ENCODE assay signal across 15 cellular contexts in genomic region chr5:14178091-14178490, GRCh38. TPM values are rescaled to one million over a fixed set of nuclear protein-coding genes. Genes with fewer than 3 reads are reported as not detected.
DNase-seq lines count a peak whose midpoint lies in the region; ATAC-seq and TF ChIP-seq lines count a peak whose summit lies in the region.
"Had no signal": no experiment of that assay in that cellular context is flagged by ENCODE, and none has a peak within 500 bp of the region (broad histone marks: within the 10 kb centered on the region; RNA-seq: fewer than 3 reads in every experiment).

No MANE protein-coding gene starts in this region.

- H3K4me3 Mint-ChIP-seq in MCF 10A (ENCODE audit: unreplicated experiment) = no peak overlapping the region
- no peak overlapping the region for H3K4me3 Mint-ChIP-seq in WTC11
- no peak overlapping the region for H3K4me3 Mint-ChIP-seq in memory B cell
- H3K4me3 Mint-ChIP-seq: activated naive CD8-positive, alpha-beta T cell treated with anti-CD3 and anti-CD28 coated beads for 36 hours; activated T-cell treated with anti-CD3 and anti-CD28 coated beads, Interleukin-2, amount 50 U/mL, for 4 hours; CD4-positive, CD25-positive, alpha-beta regulatory T cell had no signal

- TF ChIP-seq CTCF in MCF 10A (IDR thresholded peaks at IDR 0.05; ENCODE audit: unreplicated experiment) (no peak), breast epithelium (IDR thresholded peaks at IDR 0.05) (no peak), WTC11 (IDR thresholded peaks at IDR 0.05) (no peak), BE2C (IDR thresholded peaks at IDR 0.05; ENCODE audit: low read depth, low read length) (no peak)

- POLR2A ChIA-PET in MCF 10A (lab: Yijun Ruan, JAX) (no interaction called here), WTC11 (lab: Charles Lee) (no interaction called here)

- H3K4me3 ChIP-seq in breast epithelium (no peak overlapping the region), BE2C (ENCODE audit: low read depth, low read length) (no peak overlapping the region)
- H3K4me3 ChIP-seq: testis had no signal

- H3K27ac ChIP-seq in breast epithelium = no peak overlapping the region
- H3K27ac ChIP-seq: testis had no signal

- no peak for ATAC-seq in WTC11
- ATAC-seq in memory B cell (ENCODE audit: low read depth) = no peak
- ATAC-seq in HG03354 (IDR thresholded peaks at IDR 0.05; ENCODE audit: poor library complexity, severe bottlenecking, unreplicated experiment) = no peak
- ATAC-seq: activated T-cell treated with anti-CD3 and anti-CD28 coated beads, Interleukin-2, amount 50 U/mL, for 4 hours; left ventricle myocardium superior had no signal

- BruUV-seq in MCF 10A (replicated peaks; lab: Mats Ljungman, UMichigan) = no TSS peak

- DNase-seq in MCF 10A (ENCODE audit: unreplicated experiment) = no peak
- DNase-seq in breast epithelium (ENCODE audit: low spot score in 2 of 2) = no peak
- no peak for DNase-seq in WTC11 (ENCODE audit: low spot score)
- no peak for DNase-seq in memory B cell (ENCODE audit: low spot score in 2 of 2)
- DNase-seq in NCI-H2107 (lab: John Stamatoyannopoulos, UW) = no peak
- DNase-seq in DMS153 treated with DMSO at 0.1 percent for 48 hours (lab: John Stamatoyannopoulos, UW; ENCODE audit: unreplicated experiment) = no peak
- no peak for DNase-seq in BE2C
- DNase-seq: 8988T; activated naive CD8-positive, alpha-beta T cell treated with anti-CD3 and anti-CD28 coated beads for 36 hours; activated T-cell treated with anti-CD3 and anti-CD28 coated beads, Interleukin-2, amount 50 U/mL, for 4 hours; CD4-positive, CD25-positive, alpha-beta regulatory T cell; left ventricle myocardium superior; testis had no signal

- TF ChIP-seq POLR2A in breast epithelium (IDR thresholded peaks at IDR 0.05) = no peak

- H3K27me3 Mint-ChIP-seq in MCF 10A (ENCODE audit: insufficient read depth, unreplicated experiment) (no peaks in the 10 kb centered on the region), WTC11 (ENCODE audit: low read depth) (no peaks in the 10 kb centered on the region), memory B cell (no peaks in the 10 kb centered on the region)
- H3K27me3 Mint-ChIP-seq: IgD-negative memory B cell had no signal

- peaks cover 37% of the 10 kb centered on the region for H3K4me1 Mint-ChIP-seq in MCF 10A (ENCODE audit: insufficient read depth, unreplicated experiment)
- peaks cover 74% of the 10 kb centered on the region for H3K4me1 Mint-ChIP-seq in WTC11
- peaks cover 32% of the 10 kb centered on the region for H3K4me1 Mint-ChIP-seq in memory B cell

- no peaks in the 10 kb centered on the region for H3K36me3 Mint-ChIP-seq in MCF 10A (ENCODE audit: insufficient read depth, unreplicated experiment)
- H3K36me3 Mint-ChIP-seq in WTC11 = no peaks in the 10 kb centered on the region
- H3K36me3 Mint-ChIP-seq in memory B cell = peaks cover 2% of the 10 kb centered on the region
- H3K36me3 Mint-ChIP-seq: activated naive CD8-positive, alpha-beta T cell treated with anti-CD3 and anti-CD28 coated beads for 36 hours; CD4-positive, CD25-positive, alpha-beta regulatory T cell; IgD-negative memory B cell had no signal

- no peaks in the 10 kb centered on the region for H3K9me3 Mint-ChIP-seq in MCF 10A (ENCODE audit: unreplicated experiment)
- H3K9me3 Mint-ChIP-seq in WTC11 = no peaks in the 10 kb centered on the region
- no peaks in the 10 kb centered on the region for H3K9me3 Mint-ChIP-seq in memory B cell
- H3K9me3 Mint-ChIP-seq: activated naive CD8-positive, alpha-beta T cell treated with anti-CD3 and anti-CD28 coated beads for 36 hours; activated T-cell treated with anti-CD3 and anti-CD28 coated beads, Interleukin-2, amount 50 U/mL, for 4 hours; CD4-positive, CD25-positive, alpha-beta regulatory T cell; IgD-negative memory B cell had no signal

- H3K27me3 ChIP-seq in breast epithelium (no peaks in the 10 kb centered on the region), BE2C (no peaks in the 10 kb centered on the region)
- H3K27me3 ChIP-seq: testis had no signal

- no peaks in the 10 kb centered on the region for H3K9me3 ChIP-seq in breast epithelium
- H3K9me3 ChIP-seq in BE2C = no peaks in the 10 kb centered on the region
- H3K9me3 ChIP-seq: testis had no signal

- H3K36me3 ChIP-seq in breast epithelium (no peaks in the 10 kb centered on the region), BE2C (no peaks in the 10 kb centered on the region)

- H3K4me1 ChIP-seq in breast epithelium (no peaks in the 10 kb centered on the region), BE2C (peaks cover 23% of the 10 kb centered on the region)

- intact Hi-C loops in MCF 10A (cut with micrococcal nuclease) = no loop called here
- intact Hi-C loops in breast epithelium (cut with DNase I; ENCODE audit: low total_unique reads) = no loop called here

- CTCF ChIA-PET in MCF 10A (lab: Yijun Ruan, JAX) = no interaction called here
- CTCF ChIA-PET in WTC11 (lab: Charles Lee) = no interaction called here

- H3K27ac Mint-ChIP-seq in MCF 10A (ENCODE audit: low read depth, unreplicated experiment) (peak overlapping the region; percentile 61), WTC11 (peak overlapping the region; percentile 29; the same call in 1 of the 2 replicates), memory B cell (peak overlapping the region; percentile 62)
- H3K27ac Mint-ChIP-seq: activated naive CD8-positive, alpha-beta T cell treated with anti-CD3 and anti-CD28 coated beads for 36 hours; CD4-positive, CD25-positive, alpha-beta regulatory T cell had no signal

TF ChIP-seq in WTC11, 78 proteins besides CTCF, POLR2A, EP300 and RAD21:
- no peak for TF ChIP-seq GRHL2 (CRISPR knock-in tag; IDR thresholded peaks at IDR 0.05; ENCODE audit: insufficient replicate concordance, severe bottlenecking)
- no peak for TF ChIP-seq IRF1 (CRISPR knock-in tag; IDR thresholded peaks at IDR 0.05)
- TF ChIP-seq ATF6 (CRISPR knock-in tag; IDR thresholded peaks at IDR 0.05) = no peak
- no peak for TF ChIP-seq JAZF1 (CRISPR knock-in tag; IDR thresholded peaks at IDR 0.05)
- TF ChIP-seq ATF1 (CRISPR knock-in tag; IDR thresholded peaks at IDR 0.05) = no peak
- TF ChIP-seq EMX1 (CRISPR knock-in tag; IDR thresholded peaks at IDR 0.05) = no peak

RNA-seq across cellular contexts. Expression of gene TRIO, which starts 34.9 kb away (rescaled TPM):
- total RNA-seq in MCF 10A (2022) (134 and 136 TPM in 2 replicates), breast epithelium (100 to 1,000 TPM; 191 to 209 (median 193) TPM), WTC11 (2021) (69.2 to 88.8 TPM (median 73.5 TPM) in 3 replicates)
- polyA plus RNA-seq in BE2C (2012; ENCODE audit: insufficient read depth, insufficient read length, low read depth) = 169 TPM
